Comparison of ENCODE assay signal across 8 cellular contexts in genomic region chr3:113838631-113839209, GRCh38. TPM values are rescaled to one million over a fixed set of nuclear protein-coding genes. Genes with fewer than 3 reads are reported as not detected.
DNase-seq lines count a peak whose midpoint lies in the region; ATAC-seq and TF ChIP-seq lines count a peak whose summit lies in the region.

GRAMD1C (plus strand) TSS chr3:113838788; CDS start chr3:113838910, 122 bp downstream.

- CTCF ChIA-PET in AG04449 (lab: Yijun Ruan, JAX): interaction anchor here (0.6 to 6.3 kb wide), 26 partner anchors 8 to 497 kb away, joined by 3 to 76 read pairs (median 4); partner anchors contain the start of gene DRD3

- H3K4me2 ChIP-seq in smooth muscle cell: peak within 1 kb of the TSS; percentile 90

- no peaks in the 10 kb centered on the region for H3K4me1 ChIP-seq in breast epithelium
- H3K4me1 ChIP-seq in smooth muscle cell (ENCODE audit: low read depth): peaks cover 7% of the 10 kb centered on the region

- TF ChIP-seq CTCF in AG04449 (IDR thresholded peaks at IDR 0.05; ENCODE audit: insufficient read depth, low read length, missing control alignments) (peak; percentile 92), VCaP (conservative IDR thresholded peaks at IDR 0.05) (peak; percentile 94), breast epithelium (IDR thresholded peaks at IDR 0.05) (peak; percentile 54 to 88 (median 77)), smooth muscle cell (IDR thresholded peaks at IDR 0.05; ENCODE audit: borderline replicate concordance, insufficient read depth, poor library complexity, severe bottlenecking) (peak; percentile 90)

- DNase-seq in AG04449 (ENCODE audit: low read depth, low spot score): no peak
- DNase-seq in NCI-H2171 treated with DMSO at 0.1 percent for 48 hours (lab: John Stamatoyannopoulos, UW): peak; percentile 96
- peak; percentile 79 to 80 for DNase-seq in breast epithelium (ENCODE audit: low spot score in 2 of 2)
- DNase-seq in iPS-NIHi7 (ENCODE audit: extremely low spot score): peak; percentile 91
- peak; percentile 36 for DNase-seq in smooth muscle cell (lab: John Stamatoyannopoulos, UW; ENCODE audit: unreplicated experiment)

- no peaks in the 10 kb centered on the region for H3K9me3 ChIP-seq in breast epithelium
- no peaks in the 10 kb centered on the region for H3K9me3 ChIP-seq in smooth muscle cell (replicated peaks; ENCODE audit: low read depth)

- peak within 1 kb of the TSS; percentile 72 for H3K4me3 ChIP-seq in AG04449 (ENCODE audit: low read depth, low read length)
- peak within 1 kb of the TSS; percentile 49 to 71 (median 64) for H3K4me3 ChIP-seq in breast epithelium
- peak within 1 kb of the TSS; percentile 60 for H3K4me3 ChIP-seq in smooth muscle cell

- peak within 1 kb of the TSS; percentile 45 for H3K9ac ChIP-seq in smooth muscle cell (ENCODE audit: low read depth)

- no peak for TF ChIP-seq POLR2A in breast epithelium (IDR thresholded peaks at IDR 0.05)

- POLR2A ChIA-PET in AG04449 (lab: Yijun Ruan, JAX): interaction anchor here (0.6 to 1.5 kb wide), 2 partner anchors 74 to 217 kb away, joined by 3 to 4 read pairs; no protein-coding TSS in a partner anchor

- 1% methylated on average over 47 of the region's 48 CpGs for WGBS in smooth muscle cell (ENCODE audit: low lambda C conversion rate)

- peak within 1 kb of the TSS; percentile 42; the same call in 1 of the 2 replicates for H3K27ac ChIP-seq in VCaP
- H3K27ac ChIP-seq in breast epithelium: peak within 1 kb of the TSS; percentile 48 to 82
- H3K27ac ChIP-seq in smooth muscle cell (ENCODE audit: low read depth): no peak within 1 kb of the TSS

- no peaks in the 10 kb centered on the region for H3F3A ChIP-seq in smooth muscle cell (ENCODE audit: low read depth)

- no peaks in the 10 kb centered on the region for H3K79me2 ChIP-seq in smooth muscle cell (ENCODE audit: low read depth)

- H3K36me3 ChIP-seq in breast epithelium (no peaks in the 10 kb centered on the region), smooth muscle cell (ENCODE audit: low read depth) (no peaks in the 10 kb centered on the region)

- H2AFZ ChIP-seq in smooth muscle cell (ENCODE audit: low read depth): peak within 1 kb of the TSS; percentile 89

- no peaks in the 10 kb centered on the region for H4K20me1 ChIP-seq in smooth muscle cell (ENCODE audit: low read depth)

- H3K27me3 ChIP-seq in breast epithelium (no peaks in the 10 kb centered on the region), smooth muscle cell (ENCODE audit: low read depth) (no peaks in the 10 kb centered on the region)

- peak; percentile 89 for ATAC-seq in GM18873 (IDR thresholded peaks at IDR 0.05; ENCODE audit: low FRiP score, unreplicated experiment)
- peak; percentile 87 for ATAC-seq in HG03139 (IDR thresholded peaks at IDR 0.05; ENCODE audit: unreplicated experiment)

- intact Hi-C loops in breast epithelium (cut with DNase I; ENCODE audit: low total_unique reads): no loop called here

RNA-seq across cellular contexts. Expression of gene GRAMD1C, which starts in this region (rescaled TPM):
- total RNA-seq in breast epithelium: 10 to 100 TPM in 2 of 3 donors, 1 to 10 TPM in 1; 1.6 to 49.8 (median 18.4) TPM
- 1.8 and 3.1 TPM in 2 replicates for total RNA-seq in smooth muscle cell
- polyA plus RNA-seq in smooth muscle cell: 1.9 and 3.5 TPM in 2 replicates
